ENCODE assay signal across 20 cellular contexts in genomic region chr7:147279516-147279915, GRCh38.
DNase-seq lines count a peak whose midpoint lies in the region; FAIRE-seq and TF ChIP-seq lines count a peak whose summit lies in the region.
"Had no signal": no experiment of that assay in that cellular context is flagged by ENCODE, and none has a peak within 500 bp of the region (broad histone marks: within the 10 kb centered on the region; RNA-seq: fewer than 3 reads in every experiment).

No MANE protein-coding gene starts in this region.

- intact Hi-C loops in dorsolateral prefrontal cortex (cut with DNase I) (no loop called here), A673 (cut with micrococcal nuclease; ENCODE audit: unreplicated experiment) (no loop called here)

- CTCF ChIA-PET in A673 (lab: Charles Lee), result no interaction called here

- H3K9me3 ChIP-seq in A673 (ENCODE audit: low read depth, low read length, poor library complexity, severe bottlenecking), result peaks cover 5% of the 10 kb centered on the region

- H3K4me1 ChIP-seq in A673 (ENCODE audit: insufficient read depth, low read length, poor library complexity, severe bottlenecking), result no peaks in the 10 kb centered on the region

- H3K27ac ChIP-seq in dorsolateral prefrontal cortex (peak overlapping the region in 58 of 59 donors; percentile 8 to 89 (median 81)), A673 (ENCODE audit: low read depth, low read length, poor library complexity, severe bottlenecking) (no peak overlapping the region)
- H3K27ac ChIP-seq: C4-2B, GM23248, HL-60, WERI-Rb-1 had no signal

- POLR2A ChIA-PET in A673 (lab: Charles Lee; ENCODE audit: low non-redundant PET), result no interaction called here

- no peaks in the 10 kb centered on the region for H3K36me3 ChIP-seq in A673 (ENCODE audit: insufficient read depth, low read length, poor library complexity, severe bottlenecking)
- H3K36me3 ChIP-seq: WERI-Rb-1 had no signal

- TF ChIP-seq CTCF in dorsolateral prefrontal cortex (IDR thresholded peaks at IDR 0.05 in 54 of 56, conservative IDR thresholded peaks at IDR 0.05 in 2 of 56; ENCODE audit: low read depth in 1 of 56, partially characterized antibody in 56 of 56) (peak in 1 of 56 donors; percentile 7), A673 (conservative IDR thresholded peaks at IDR 0.05; ENCODE audit: low read depth, low read length) (no peak)

- H3K27me3 ChIP-seq in dorsolateral prefrontal cortex (no peaks in the 10 kb centered on the region), A673 (replicated peaks; ENCODE audit: insufficient read depth, low read depth, low read length, poor library complexity) (no peaks in the 10 kb centered on the region)

- H3K4me3 ChIP-seq in dorsolateral prefrontal cortex, result peak overlapping the region in 29 of 59 donors; percentile 1 to 57 (median 32)
- no peak overlapping the region for H3K4me3 ChIP-seq in A673 (ENCODE audit: low read depth, low read length, poor library complexity, severe bottlenecking)
- H3K4me3 ChIP-seq: GM23248 had no signal

- DNase-seq in NCI-H510A treated with DMSO at 0.1 percent for 48 hours (lab: John Stamatoyannopoulos, UW), result peak; percentile 67
- DNase-seq in NCI-H510A (lab: John Stamatoyannopoulos, UW), result no peak
- DNase-seq in NCI-H345 (lab: John Stamatoyannopoulos, UW), result peak; percentile 72
- DNase-seq in dorsolateral prefrontal cortex, result no peak
- DNase-seq in A673 (ENCODE audit: low spot score), result no peak
- no peak for DNase-seq in activated effector memory CD4-positive, alpha-beta T cell treated with Interleukin-2 at 50 U/mL for 16 hours
- DNase-seq in GM19239 (ENCODE audit: insufficient read length, low spot score), result no peak
- no peak for DNase-seq in activated CD4-positive, alpha-beta T cell treated with anti-CD3 and anti-CD28 coated beads, Interleukin-2, amount 50 U/mL, for 48 hours
- DNase-seq: ACHN; activated CD4-positive, alpha-beta T cell treated with anti-CD3 and anti-CD28 coated beads, Interleukin-2, amount 50 U/mL, for 4 hours; amniotic stem cell; DMS 273 treated with DMSO at 0.1 percent for 48 hours; foreskin fibroblast; GM23248; NCI-H2107; retina; WERI-Rb-1 had no signal

- FAIRE-seq in GM19239 (lab: Jason Lieb, UNC), result no peak
- FAIRE-seq: islet of Langerhans had no signal

- no TSS peak for BruUV-seq in A673 (replicated peaks; lab: Mats Ljungman, UMichigan)

Comparison
In these comparisons a context has a peak if more than half of its experiments do, and no peak if none do; other contexts are left out.
1. DNase-seq: peak in NCI-H510A treated with DMSO at 0.1 percent for 48 hours (single experiment) and NCI-H345 (single experiment); none in NCI-H510A (single experiment), dorsolateral prefrontal cortex (0 of 10), A673 (single experiment), activated effector memory CD4-positive, alpha-beta T cell treated with Interleukin-2 at 50 U/mL for 16 hours (single experiment), GM19239 (single experiment) and activated CD4-positive, alpha-beta T cell treated with anti-CD3 and anti-CD28 coated beads, Interleukin-2, amount 50 U/mL, for 48 hours (0 of 2).